In genomic region chr6:30617565-30618269, GRCh38 we compare ENCODE assay signal across 8 cellular contexts. TPM values are rescaled to one million over a fixed set of nuclear protein-coding genes. Genes with fewer than 3 reads are reported as not detected.
A peak's percentile ranks its signal among the peaks of the same experiment; 100 is the strongest.
DNase-seq lines count a peak whose midpoint lies in the region; ATAC-seq, FAIRE-seq and TF ChIP-seq lines count a peak whose summit lies in the region.

MRPS18B (plus strand) TSS chr6:30617840; CDS start chr6:30617866, 26 bp downstream.

- H3K27ac Mint-ChIP-seq in T-helper 17 cell, result peak within 1 kb of the TSS; percentile 97

- H3K27me3 ChIP-seq in right atrium auricular region, result no peaks in the 10 kb centered on the region
- no peaks in the 10 kb centered on the region for H3K27me3 ChIP-seq in psoas muscle (ENCODE audit: insufficient read depth in 3 of 3, low read length in 2 of 3)

- H3K9me3 ChIP-seq in T-helper 17 cell (ENCODE audit: control insufficient read depth, low read length, poor library complexity, severe bottlenecking) (no peaks in the 10 kb centered on the region), right atrium auricular region (no peaks in the 10 kb centered on the region), psoas muscle (no peaks in the 10 kb centered on the region)

- H3K4me1 ChIP-seq in right atrium auricular region (peaks cover 0 to 34% of the 10 kb centered on the region in 2 donors), psoas muscle (peaks cover 27% of the 10 kb centered on the region)

- intact Hi-C loops in psoas muscle (cut with DNase I), result loop anchor here in 1 of 2 donors (2.0 to 5.0 kb wide), 2 partner anchors 103 to 125 kb away; partner anchors contain the start of genes FLOT1, IER3 and TUBB

- peak within 1 kb of the TSS; percentile 97 for H3K27ac ChIP-seq in right atrium auricular region
- peak within 1 kb of the TSS; percentile 99 for H3K27ac ChIP-seq in psoas muscle

- DNase-seq in GM13977 (ENCODE audit: low spot score) (peak; percentile 87), NCI-H1694 (lab: John Stamatoyannopoulos, UW) (peak; percentile 91), T-helper 17 cell (peak; percentile 91 to 96 (median 94)), amygdala (lab: John Stamatoyannopoulos, UW) (peak; percentile 74 to 99 (median 96)), right atrium auricular region (ENCODE audit: low spot score) (peak; percentile 98), psoas muscle (peak; percentile 98 to 99), urothelium cell line (ENCODE audit: low spot score) (peak; percentile 93)

- TF ChIP-seq CTCF in GM13977 (IDR thresholded peaks at IDR 0.05; ENCODE audit: extremely low read depth, insufficient read depth, missing control alignments) (no peak), right atrium auricular region (IDR thresholded peaks at IDR 0.05) (no peak), psoas muscle (IDR thresholded peaks at IDR 0.05) (no peak)

- H3K36me3 Mint-ChIP-seq in T-helper 17 cell (ENCODE audit: low read depth), result peaks cover 17% of the 10 kb centered on the region

- H3K4me3 Mint-ChIP-seq in T-helper 17 cell, result peak within 1 kb of the TSS; percentile 89

- H3K36me3 ChIP-seq in right atrium auricular region, result peaks cover 50% of the 10 kb centered on the region
- H3K36me3 ChIP-seq in psoas muscle (ENCODE audit: insufficient read depth in 1 of 2, low read depth in 1 of 2), result peaks cover 4 to 52% of the 10 kb centered on the region in 2 donors

- in situ Hi-C loops in GM13977 (cut with MboI; ENCODE audit: low pct_unique_long_range_greater_than_20kb, low sequenced_read_pairs, unreplicated experiment), result no loop called here

- 0 to 1% (median 1%) methylated on average over 34 of the region's 34 CpGs for WGBS in psoas muscle, 3 donors

- peak; percentile 61 for ATAC-seq in HG02884 (IDR thresholded peaks at IDR 0.05; ENCODE audit: unreplicated experiment)
- ATAC-seq in T-helper 17 cell, result peak; percentile 78
- peak; percentile 83 to 86 (median 85) for ATAC-seq in psoas muscle

- H3K27me3 Mint-ChIP-seq in T-helper 17 cell, result no peaks in the 10 kb centered on the region

- H3K4me3 ChIP-seq in right atrium auricular region (peak within 1 kb of the TSS; percentile 78 to 95), psoas muscle (peak within 1 kb of the TSS; percentile 84)

- peaks cover 31% of the 10 kb centered on the region for H3K4me1 Mint-ChIP-seq in T-helper 17 cell

- peak; percentile 50 for FAIRE-seq in urothelium cell line (lab: Jason Lieb, UNC)

RNA-seq across cellular contexts. Expression of gene MRPS18B, which starts in this region (rescaled TPM):
- total RNA-seq in T-helper 17 cell (10 to 100 TPM; 16.3 to 23.2 TPM), right atrium auricular region (10 to 100 TPM; 65.6 to 87.7 TPM), psoas muscle (100 to 1,000 TPM; 109 to 184 (median 152) TPM)
- polyA plus RNA-seq in psoas muscle, result 100 to 1,000 TPM; 241 to 303 (median 242) TPM

Comparison
In these comparisons a context has a peak if more than half of its experiments do, and no peak if none do; other contexts are left out.
1. Peak in every context shown above with its lines: DNase-seq, ATAC-seq, H3K4me3 ChIP-seq and H3K27ac ChIP-seq.